Comparison of ENCODE assay signal across 10 cellular contexts in genomic region chr13:99577934-99578917, GRCh38. TPM values are rescaled to one million over a fixed set of nuclear protein-coding genes. Genes with fewer than 3 reads are reported as not detected.
DNase-seq lines count a peak whose midpoint lies in the region; ATAC-seq and TF ChIP-seq lines count a peak whose summit lies in the region.
"Had no signal": no experiment of that assay in that cellular context is flagged by ENCODE, and none has a peak within 500 bp of the region (broad histone marks: within the 10 kb centered on the region; RNA-seq: fewer than 3 reads in every experiment).

No MANE protein-coding gene starts in this region.

- WGBS in body of pancreas, 2 donors, result 69 to 73% methylated on average over 10 of the region's 10 CpGs

- DNase-seq in Ammon's horn (ENCODE audit: low spot score) (peak; percentile 53), HuH-7 (ENCODE audit: low spot score) (peak; percentile 23), body of pancreas (no peak), lower lobe of right lung (no peak)
- DNase-seq in naive thymus-derived CD8-positive, alpha-beta T cell, result no peak
- no peak for DNase-seq in activated CD4-positive, alpha-beta memory T cell treated with anti-CD3 and anti-CD28 coated beads for 36 hours
- DNase-seq: NCI-H226 had no signal

- TF ChIP-seq CTCF in body of pancreas (IDR thresholded peaks at IDR 0.05) (peak in 3 of 7 experiments; percentile 12 to 28 (median 16)), lower lobe of right lung (IDR thresholded peaks at IDR 0.05) (peak; percentile 19)

- peak; percentile 30 for ATAC-seq in body of pancreas
- peak; percentile 15 to 26 for ATAC-seq in lower lobe of right lung
- ATAC-seq in HG02798 (IDR thresholded peaks at IDR 0.05; ENCODE audit: poor library complexity, unreplicated experiment), result no peak
- ATAC-seq in naive thymus-derived CD8-positive, alpha-beta T cell, result no peak
- ATAC-seq in HG02623 (IDR thresholded peaks at IDR 0.05; ENCODE audit: unreplicated experiment), result no peak
- ATAC-seq: esophagus mucosa had no signal

- H3K27me3 ChIP-seq in body of pancreas, result no peaks in the 10 kb centered on the region
- H3K27me3 ChIP-seq in lower lobe of right lung (ENCODE audit: low read depth), result peaks cover 6% of the 10 kb centered on the region

- no peaks in the 10 kb centered on the region for H3K27me3 Mint-ChIP-seq in naive thymus-derived CD8-positive, alpha-beta T cell
- H3K27me3 Mint-ChIP-seq in activated CD4-positive, alpha-beta memory T cell treated with anti-CD3 and anti-CD28 coated beads for 36 hours, result no peaks in the 10 kb centered on the region

- POLR2A ChIA-PET in naive thymus-derived CD8-positive, alpha-beta T cell (lab: Charles Lee), result interaction anchor here (0.7 kb wide), 1 partner anchor 656 kb away, joined by 3 read pairs; no protein-coding TSS in a partner anchor
- POLR2A ChIA-PET in activated CD4-positive, alpha-beta memory T cell treated with anti-CD3 and anti-CD28 coated beads for 36 hours (lab: Charles Lee), result no interaction called here

- no peaks in the 10 kb centered on the region for H3K36me3 Mint-ChIP-seq in naive thymus-derived CD8-positive, alpha-beta T cell
- no peaks in the 10 kb centered on the region for H3K36me3 Mint-ChIP-seq in activated CD4-positive, alpha-beta memory T cell treated with anti-CD3 and anti-CD28 coated beads for 36 hours

- CTCF ChIA-PET in activated CD4-positive, alpha-beta memory T cell treated with anti-CD3 and anti-CD28 coated beads for 36 hours (lab: Charles Lee), result interaction anchor here (0.8 to 1.3 kb wide), 3 partner anchors 18 to 937 kb away, joined by 3 to 4 read pairs (median 4); no protein-coding TSS in a partner anchor

- no peaks in the 10 kb centered on the region for H3K9me3 ChIP-seq in body of pancreas
- no peaks in the 10 kb centered on the region for H3K9me3 ChIP-seq in lower lobe of right lung

- peak overlapping the region in 1 of 10 donors; percentile 46 for H3K27ac Mint-ChIP-seq in naive thymus-derived CD8-positive, alpha-beta T cell
- no peak overlapping the region for H3K27ac Mint-ChIP-seq in activated CD4-positive, alpha-beta memory T cell treated with anti-CD3 and anti-CD28 coated beads for 36 hours

- no peak for TF ChIP-seq POLR2A in body of pancreas (IDR thresholded peaks at IDR 0.05)

- no peaks in the 10 kb centered on the region for H3K9me3 Mint-ChIP-seq in naive thymus-derived CD8-positive, alpha-beta T cell
- no peaks in the 10 kb centered on the region for H3K9me3 Mint-ChIP-seq in activated CD4-positive, alpha-beta memory T cell treated with anti-CD3 and anti-CD28 coated beads for 36 hours

- H3K4me1 ChIP-seq in body of pancreas (no peaks in the 10 kb centered on the region), lower lobe of right lung (no peaks in the 10 kb centered on the region)

- H3K27ac ChIP-seq in body of pancreas (no peak overlapping the region), lower lobe of right lung (no peak overlapping the region)

- H3K4me3 ChIP-seq in body of pancreas (no peak overlapping the region), lower lobe of right lung (no peak overlapping the region)

- H3K36me3 ChIP-seq in body of pancreas (replicated peaks in 1 of 2; ENCODE audit: insufficient read depth in 1 of 2, low read depth in 2 of 2) (no peaks in the 10 kb centered on the region), lower lobe of right lung (no peaks in the 10 kb centered on the region)

- no peak overlapping the region for H3K4me3 Mint-ChIP-seq in naive thymus-derived CD8-positive, alpha-beta T cell
- H3K4me3 Mint-ChIP-seq in activated CD4-positive, alpha-beta memory T cell treated with anti-CD3 and anti-CD28 coated beads for 36 hours, result no peak overlapping the region

- intact Hi-C loops in body of pancreas (cut with DNase I) (no loop called here), lower lobe of right lung (cut with DNase I) (no loop called here)
- intact Hi-C loops in activated CD4-positive, alpha-beta memory T cell treated with anti-CD3 and anti-CD28 coated beads for 36 hours (cut with micrococcal nuclease), result no loop called here

- H3K4me1 Mint-ChIP-seq in naive thymus-derived CD8-positive, alpha-beta T cell, result peaks cover 0 to 4% (median 2%) of the 10 kb centered on the region in 4 donors
- H3K4me1 Mint-ChIP-seq in activated CD4-positive, alpha-beta memory T cell treated with anti-CD3 and anti-CD28 coated beads for 36 hours (ENCODE audit: low read depth), result no peaks in the 10 kb centered on the region

RNA-seq across cellular contexts. Expression of gene CLYBL, which starts 28.3 kb away (rescaled TPM):
- total RNA-seq in body of pancreas (10 to 100 TPM in 1 of 2 donors, 1 to 10 TPM in 1; 3.9 to 17.8 TPM), lower lobe of right lung (5.1 TPM)
- 10 to 100 TPM; 12.1 TPM for total RNA-seq in naive thymus-derived CD8-positive, alpha-beta T cell
- 10 to 100 TPM in 1 of 3 donors, 1 to 10 TPM in 2; 6.5 to 16.8 (median 8.0) TPM for polyA plus RNA-seq in naive thymus-derived CD8-positive, alpha-beta T cell
- total RNA-seq in activated CD4-positive, alpha-beta memory T cell treated with anti-CD3 and anti-CD28 coated beads for 36 hours, result 1 to 10 TPM; 5.4 TPM

Comparison
In these comparisons a context has a peak if more than half of its experiments do, and no peak if none do; other contexts are left out.
1. DNase-seq: peak in Ammon's horn (single experiment) and HuH-7 (single experiment); none in body of pancreas (0 of 4), lower lobe of right lung (single experiment), naive thymus-derived CD8-positive, alpha-beta T cell (0 of 10) and activated CD4-positive, alpha-beta memory T cell treated with anti-CD3 and anti-CD28 coated beads for 36 hours (single experiment).
2. ATAC-seq: peak in body of pancreas (single experiment) and lower lobe of right lung (2 of 2); none in HG02798 (single experiment), naive thymus-derived CD8-positive, alpha-beta T cell (0 of 2) and HG02623 (single experiment).